1 cellular context compared by ENCODE assay signal in genomic region chr5:43981556-43981955, GRCh38.
TF ChIP-seq lines count a peak whose summit lies in the region.

No MANE protein-coding gene starts in this region.

TF ChIP-seq in GM23338, 12 proteins besides CTCF, POLR2A, EP300 and RAD21 (continued from another document):
- no peak for TF ChIP-seq ZNF462 (CRISPR knock-in tag; IDR thresholded peaks at IDR 0.05)
- no peak for TF ChIP-seq ZNF114 (CRISPR knock-in tag; IDR thresholded peaks at IDR 0.05)
- no peak for TF ChIP-seq STAT1 (IDR thresholded peaks at IDR 0.05; ENCODE audit: unreplicated experiment)
- TF ChIP-seq EZH2 (IDR thresholded peaks at IDR 0.05; ENCODE audit: low read depth, unreplicated experiment) = no peak
- no peak for TF ChIP-seq JUNB (IDR thresholded peaks at IDR 0.05; ENCODE audit: unreplicated experiment)
